Comparison of ENCODE assay signal across 9 cellular contexts in the genomic region with DNA sequence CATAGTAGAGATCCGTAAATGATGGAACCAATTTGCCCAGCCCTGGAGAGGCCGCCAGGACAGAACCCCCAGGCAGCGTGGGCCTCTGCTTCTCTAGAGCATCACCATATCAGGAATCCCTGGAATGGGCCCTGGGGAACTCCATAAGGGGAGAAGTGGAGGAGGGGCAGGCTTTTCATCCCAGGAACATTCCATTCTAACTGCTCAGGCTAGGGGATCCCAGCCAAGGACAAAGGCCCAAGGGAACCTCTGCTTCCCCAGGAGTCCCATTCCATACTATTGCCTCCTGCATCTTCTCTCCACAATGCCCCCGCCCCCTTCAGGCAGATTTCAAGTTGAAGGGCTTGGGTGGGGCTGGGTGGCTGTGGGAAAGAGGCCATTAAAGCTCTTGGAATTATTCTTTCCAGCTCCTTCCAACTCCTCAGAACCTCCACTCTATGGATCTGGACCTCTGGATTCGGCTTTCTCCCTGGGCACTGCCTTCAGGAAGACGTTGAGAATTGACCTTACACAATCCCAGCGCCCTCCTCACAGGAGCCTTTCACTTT. TPM values are rescaled to one million over a fixed set of nuclear protein-coding genes. Genes with fewer than 3 reads are reported as not detected.
DNase-seq lines count a peak whose midpoint lies in the region; ATAC-seq, FAIRE-seq and TF ChIP-seq lines count a peak whose summit lies in the region.
"Had no signal": no experiment of that assay in that cellular context is flagged by ENCODE, and none has a peak within 500 bp of the region (broad histone marks: within the 10 kb centered on the region; RNA-seq: fewer than 3 reads in every experiment).

No MANE protein-coding gene starts in this region.

- H3K27me3 ChIP-seq in brain microvascular endothelial cell (replicated peaks), result no peaks in the 10 kb centered on the region
- H3K27me3 ChIP-seq in iPS-18a (ENCODE audit: control insufficient read depth, insufficient read depth, low read length), result peaks cover 8% of the 10 kb centered on the region
- no peaks in the 10 kb centered on the region for H3K27me3 ChIP-seq in smooth muscle cell (ENCODE audit: low read depth)

- no peak for ATAC-seq in GM21529 (IDR thresholded peaks at IDR 0.05; ENCODE audit: unreplicated experiment)
- no peak for ATAC-seq in GM21360 (IDR thresholded peaks at IDR 0.05; ENCODE audit: unreplicated experiment)
- ATAC-seq in GM21526 (IDR thresholded peaks at IDR 0.05; ENCODE audit: low FRiP score, unreplicated experiment), result no peak

- H3K9ac ChIP-seq in iPS-18a (ENCODE audit: low read length) (peak overlapping the region; percentile 55), smooth muscle cell (ENCODE audit: low read depth) (peak overlapping the region; percentile 26)

- TF ChIP-seq POLR2A in H54 (IDR thresholded peaks at IDR 0.05; ENCODE audit: low read depth, low read length), result no peak

- TF ChIP-seq CTCF in brain microvascular endothelial cell (IDR thresholded peaks at IDR 0.05; ENCODE audit: low read depth, low read length, missing control alignments) (peak; percentile 31), smooth muscle cell (IDR thresholded peaks at IDR 0.05; ENCODE audit: borderline replicate concordance, insufficient read depth, poor library complexity, severe bottlenecking) (no peak)

- H3K79me2 ChIP-seq in smooth muscle cell (ENCODE audit: low read depth), result no peaks in the 10 kb centered on the region

- H3K36me3 ChIP-seq in brain microvascular endothelial cell (replicated peaks) (no peaks in the 10 kb centered on the region), iPS-18a (ENCODE audit: control insufficient read depth, low read depth, low read length) (peaks cover 21% of the 10 kb centered on the region), smooth muscle cell (ENCODE audit: low read depth) (no peaks in the 10 kb centered on the region)

- H3K9me3 ChIP-seq in iPS-18a (ENCODE audit: control insufficient read depth, low read depth, low read length) (no peaks in the 10 kb centered on the region), smooth muscle cell (replicated peaks; ENCODE audit: low read depth) (no peaks in the 10 kb centered on the region)

- peak; percentile 82 for DNase-seq in H54 (ENCODE audit: insufficient read length, low spot score)
- DNase-seq in brain microvascular endothelial cell, result peak; percentile 96
- DNase-seq in smooth muscle cell (lab: John Stamatoyannopoulos, UW; ENCODE audit: unreplicated experiment), result no peak
- no peak for DNase-seq in NCI-H128 (lab: John Stamatoyannopoulos, UW; ENCODE audit: unreplicated experiment)

- peak overlapping the region; percentile 83 for H3K27ac ChIP-seq in brain microvascular endothelial cell
- H3K27ac ChIP-seq in iPS-18a (ENCODE audit: low read length), result peak overlapping the region; percentile 79
- peak overlapping the region; percentile 83 for H3K27ac ChIP-seq in smooth muscle cell (ENCODE audit: low read depth)

- no peak overlapping the region for H2AFZ ChIP-seq in smooth muscle cell (ENCODE audit: low read depth)

- 14% methylated on average over 7 of the region's 7 CpGs for WGBS in smooth muscle cell (ENCODE audit: low lambda C conversion rate)

- FAIRE-seq in H54 (lab: Jason Lieb, UNC), result no peak
- FAIRE-seq: colon had no signal

- H3F3A ChIP-seq in smooth muscle cell (ENCODE audit: low read depth), result peaks cover 18% of the 10 kb centered on the region

- H3K4me1 ChIP-seq in iPS-18a (ENCODE audit: control insufficient read depth, low read depth, low read length) (peaks cover 60% of the 10 kb centered on the region), smooth muscle cell (ENCODE audit: low read depth) (peaks cover 32% of the 10 kb centered on the region)

- H3K4me3 ChIP-seq in brain microvascular endothelial cell (ENCODE audit: low read depth, low read length) (no peak overlapping the region), iPS-18a (ENCODE audit: low read length) (peak overlapping the region; percentile 31), smooth muscle cell (no peak overlapping the region)

- peak overlapping the region; percentile 70 for H3K4me2 ChIP-seq in smooth muscle cell

- H4K20me1 ChIP-seq in smooth muscle cell (ENCODE audit: low read depth), result peaks cover 11% of the 10 kb centered on the region

- in situ Hi-C loops in brain microvascular endothelial cell (cut with HindIII; ENCODE audit: low pct_ligation_motif_present, low sequenced_read_pairs), result no loop called here

RNA-seq across cellular contexts. Expression of gene TRNP1, which starts 6.0 kb away (rescaled TPM):
- total RNA-seq in smooth muscle cell, result 4.4 and 14.1 TPM in 2 replicates
- 18.6 and 19.9 TPM in 2 replicates for polyA plus RNA-seq in smooth muscle cell

RNA-seq across cellular contexts. Expression of gene TENT5B, which starts 13.1 kb away (rescaled TPM):
- total RNA-seq in smooth muscle cell, result 8.5 and 11.0 TPM in 2 replicates
- 12.7 and 24.8 TPM in 2 replicates for polyA plus RNA-seq in smooth muscle cell

RNA-seq across cellular contexts. Expression of gene KDF1, which starts 39.2 kb away (rescaled TPM):
- total RNA-seq in smooth muscle cell, result 2.5 and 2.7 TPM in 2 replicates
- polyA plus RNA-seq in smooth muscle cell, result 0.96 and 10.0 TPM in 2 replicates

Comparison
In these comparisons a context has a peak if more than half of its experiments do, and no peak if none do; other contexts are left out.
1. DNase-seq: peak in H54 (single experiment) and brain microvascular endothelial cell (single experiment); none in smooth muscle cell (single experiment) and NCI-H128 (single experiment).
2. Peak in every context shown above with its lines, with median percentiles within 50 percentile points of each other: H3K27ac ChIP-seq.